1 cellular context compared by ENCODE assay signal in genomic region chr3:10300087-10300486, GRCh38.
TF ChIP-seq lines count a peak whose summit lies in the region.

No MANE protein-coding gene starts in this region.

TF ChIP-seq in GM12878, 131 proteins besides CTCF, POLR2A, EP300 and RAD21:
- TF ChIP-seq NR2C1 (IDR thresholded peaks at IDR 0.05): no peak
- 0 out of 2 replicates have a peak, but pooled peaks have one; percentile 28 for TF ChIP-seq TCF3 (IDR thresholded peaks at IDR 0.05; ENCODE audit: borderline replicate concordance, insufficient read depth, low read depth, low read length)
- TF ChIP-seq, protein P1, sequence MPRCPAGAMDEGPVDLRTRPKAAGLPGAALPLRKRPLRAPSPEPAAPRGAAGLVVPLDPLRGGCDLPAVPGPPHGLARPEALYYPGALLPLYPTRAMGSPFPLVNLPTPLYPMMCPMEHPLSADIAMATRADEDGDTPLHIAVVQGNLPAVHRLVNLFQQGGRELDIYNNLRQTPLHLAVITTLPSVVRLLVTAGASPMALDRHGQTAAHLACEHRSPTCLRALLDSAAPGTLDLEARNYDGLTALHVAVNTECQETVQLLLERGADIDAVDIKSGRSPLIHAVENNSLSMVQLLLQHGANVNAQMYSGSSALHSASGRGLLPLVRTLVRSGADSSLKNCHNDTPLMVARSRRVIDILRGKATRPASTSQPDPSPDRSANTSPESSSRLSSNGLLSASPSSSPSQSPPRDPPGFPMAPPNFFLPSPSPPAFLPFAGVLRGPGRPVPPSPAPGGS (IDR thresholded peaks at IDR 0.05; ENCODE audit: borderline replicate concordance, insufficient read depth, low read depth, low read length, poor library complexity, severe bottlenecking): peak; percentile 37
